Comparison of ENCODE assay signal across 8 cellular contexts in genomic region chr5:142783601-142784291, GRCh38. TPM values are rescaled to one million over a fixed set of nuclear protein-coding genes. Genes with fewer than 3 reads are reported as not detected.
DNase-seq lines count a peak whose midpoint lies in the region; ATAC-seq, FAIRE-seq and TF ChIP-seq lines count a peak whose summit lies in the region.

No MANE protein-coding gene starts in this region.

- H3K27ac Mint-ChIP-seq in naive thymus-derived CD4-positive, alpha-beta T cell: peak overlapping the region in 6 of 9 donors; percentile 42 to 60 (median 48)

- no peak overlapping the region for H3K27ac ChIP-seq in naive thymus-derived CD4-positive, alpha-beta T cell (ENCODE audit: low read depth, low read length)
- H3K27ac ChIP-seq in tibial artery: peak overlapping the region; percentile 3 to 20
- peak overlapping the region in 1 of 2 donors; percentile 8 for H3K27ac ChIP-seq in kidney (ENCODE audit: low read depth in 2 of 2, low read length in 2 of 2)

- TF ChIP-seq CTCF in BE2C (IDR thresholded peaks at IDR 0.05; ENCODE audit: low read depth, low read length) (no peak), NB4 (IDR thresholded peaks at IDR 0.05; ENCODE audit: low read depth, low read length) (no peak), choroid plexus epithelial cell (conservative IDR thresholded peaks at IDR 0.05; ENCODE audit: low read depth, low read length) (peak; percentile 22), tibial artery (IDR thresholded peaks at IDR 0.05) (no peak), kidney (IDR thresholded peaks at IDR 0.05; ENCODE audit: borderline replicate concordance, extremely low read depth, insufficient read depth) (no peak)

- no peaks in the 10 kb centered on the region for H3K27me3 Mint-ChIP-seq in naive thymus-derived CD4-positive, alpha-beta T cell

- ATAC-seq in GM21390 (IDR thresholded peaks at IDR 0.05; ENCODE audit: unreplicated experiment): peak; percentile 91
- ATAC-seq in naive thymus-derived CD4-positive, alpha-beta T cell: peak; percentile 66

- POLR2A ChIA-PET in naive thymus-derived CD4-positive, alpha-beta T cell (lab: Charles Lee): interaction anchor here (0.9 to 1.9 kb wide), 4 partner anchors 12 to 17 kb away, joined by 3 to 8 read pairs (median 3); partner anchors contain the start of gene ARHGAP26

- H3K36me3 Mint-ChIP-seq in naive thymus-derived CD4-positive, alpha-beta T cell: peaks cover 0 to 12% (median 0%) of the 10 kb centered on the region in 5 donors

- H3K4me3 ChIP-seq in BE2C (ENCODE audit: low read depth, low read length): peak overlapping the region; percentile 3; the same call in 1 of the 2 replicates
- H3K4me3 ChIP-seq in NB4 (ENCODE audit: low read depth, low read length): no peak overlapping the region
- H3K4me3 ChIP-seq in choroid plexus epithelial cell (ENCODE audit: low read depth, low read length): peak overlapping the region; percentile 8
- peak overlapping the region; percentile 43 for H3K4me3 ChIP-seq in naive thymus-derived CD4-positive, alpha-beta T cell (ENCODE audit: low read length)
- H3K4me3 ChIP-seq in tibial artery: no peak overlapping the region
- H3K4me3 ChIP-seq in kidney (ENCODE audit: low read length in 2 of 2): no peak overlapping the region

- H3K4me1 ChIP-seq in BE2C (peaks cover 26% of the 10 kb centered on the region), tibial artery (peaks cover 0 to 29% (median 16%) of the 10 kb centered on the region in 4 donors), kidney (ENCODE audit: control insufficient read depth in 1 of 2, insufficient read depth in 1 of 2, low read depth in 1 of 2, low read length in 2 of 2) (peaks cover 12 to 16% of the 10 kb centered on the region in 2 donors)
- peaks cover 27 to 82% of the 10 kb centered on the region in 2 donors for H3K4me1 ChIP-seq in naive thymus-derived CD4-positive, alpha-beta T cell (ENCODE audit: control insufficient read depth in 2 of 2, insufficient read depth in 2 of 2, low read length in 2 of 2)

- TF ChIP-seq POLR2A in NB4 (IDR thresholded peaks at IDR 0.05; ENCODE audit: extremely low read depth, insufficient read length) (no peak), H54 (IDR thresholded peaks at IDR 0.05; ENCODE audit: low read depth, low read length) (no peak)

- H3K4me3 Mint-ChIP-seq in naive thymus-derived CD4-positive, alpha-beta T cell: peak overlapping the region in 4 of 10 donors; percentile 18 to 62 (median 48)

- peaks cover 40 to 78% (median 56%) of the 10 kb centered on the region in 7 donors for H3K4me1 Mint-ChIP-seq in naive thymus-derived CD4-positive, alpha-beta T cell

- DNase-seq in BE2C: peak; percentile 40
- peak; percentile 48 for DNase-seq in NB4 (ENCODE audit: low read depth)
- peak; percentile 60 for DNase-seq in choroid plexus epithelial cell (ENCODE audit: low read depth)
- peak in 1 of 9 donors; percentile 56 for DNase-seq in naive thymus-derived CD4-positive, alpha-beta T cell
- DNase-seq in tibial artery: peak; percentile 51 to 64
- DNase-seq in kidney: no peak
- DNase-seq in H54 (ENCODE audit: insufficient read length, low spot score): no peak

- CTCF ChIA-PET in naive thymus-derived CD4-positive, alpha-beta T cell (lab: Charles Lee): interaction anchor here (0.8 to 1.5 kb wide), 3 partner anchors 12 to 25 kb away, joined by 3 to 4 read pairs (median 3); no protein-coding TSS in a partner anchor

- peak overlapping the region in 1 of 2 donors; percentile 24 for H3K9ac ChIP-seq in kidney (ENCODE audit: low read length in 2 of 2)

- no peaks in the 10 kb centered on the region for H3K9me3 Mint-ChIP-seq in naive thymus-derived CD4-positive, alpha-beta T cell

- intact Hi-C loops in naive thymus-derived CD4-positive, alpha-beta T cell (cut with micrococcal nuclease): loop anchor here (1.0 to 2.0 kb wide), 3 partner anchors 13 to 17 kb away; partner anchors contain the start of gene ARHGAP26 (in 1 of the 2)
- intact Hi-C loops in tibial artery (cut with DNase I; ENCODE audit: low total_unique reads) (no loop called here), kidney (cut with DNase I) (no loop called here)

- no peak for FAIRE-seq in kidney (lab: Jason Lieb, UNC)
- FAIRE-seq in H54 (lab: Jason Lieb, UNC): no peak

- no peaks in the 10 kb centered on the region for H3K27me3 ChIP-seq in BE2C
- H3K27me3 ChIP-seq in naive thymus-derived CD4-positive, alpha-beta T cell (ENCODE audit: control insufficient read depth in 2 of 2, insufficient read depth in 2 of 2, low read length in 2 of 2): no peaks in the 10 kb centered on the region
- no peaks in the 10 kb centered on the region for H3K27me3 ChIP-seq in tibial artery

- H3K36me3 ChIP-seq in BE2C: no peaks in the 10 kb centered on the region
- no peaks in the 10 kb centered on the region for H3K36me3 ChIP-seq in naive thymus-derived CD4-positive, alpha-beta T cell (ENCODE audit: control insufficient read depth in 2 of 3, insufficient read depth in 3 of 3, low read length in 3 of 3)
- no peaks in the 10 kb centered on the region for H3K36me3 ChIP-seq in tibial artery
- peaks cover 0 to 2% of the 10 kb centered on the region in 2 donors for H3K36me3 ChIP-seq in kidney (ENCODE audit: control insufficient read depth in 1 of 2, insufficient read depth in 2 of 2, low read length in 2 of 2)

- H3K9me3 ChIP-seq in BE2C: no peaks in the 10 kb centered on the region
- no peaks in the 10 kb centered on the region for H3K9me3 ChIP-seq in naive thymus-derived CD4-positive, alpha-beta T cell (ENCODE audit: control insufficient read depth in 2 of 3, low read length in 3 of 3)
- H3K9me3 ChIP-seq in tibial artery: no peaks in the 10 kb centered on the region
- H3K9me3 ChIP-seq in kidney (ENCODE audit: control insufficient read depth in 1 of 2, low read length in 2 of 2): no peaks in the 10 kb centered on the region

RNA-seq across cellular contexts. Expression of gene ARHGAP26, which starts 13.6 kb away (rescaled TPM):
- 4.3 TPM for polyA plus RNA-seq in BE2C (2012; ENCODE audit: insufficient read depth, insufficient read length, low read depth)
- total RNA-seq in naive thymus-derived CD4-positive, alpha-beta T cell: 100 to 1,000 TPM in 1 of 5 experiments, 10 to 100 TPM in 4; 20.1 to 123 (median 29.1) TPM
- 10 to 100 TPM; 10.5 to 12.9 TPM for polyA plus RNA-seq in naive thymus-derived CD4-positive, alpha-beta T cell
- 85.7 TPM for total RNA-seq in kidney
- 2.5 TPM for polyA plus RNA-seq in kidney (ENCODE audit: insufficient read depth, low read depth, low replicate concordance)

Comparison
In these comparisons a context has a peak if more than half of its experiments do, and no peak if none do; other contexts are left out.
1. DNase-seq: peak in BE2C (single experiment), NB4 (single experiment), choroid plexus epithelial cell (single experiment) and tibial artery (2 of 2); none in kidney (single experiment) and H54 (single experiment).
2. H3K4me3 ChIP-seq: peak in BE2C (single experiment), choroid plexus epithelial cell (single experiment) and naive thymus-derived CD4-positive, alpha-beta T cell (single experiment); none in NB4 (single experiment), tibial artery (0 of 2) and kidney (0 of 2).
3. intact Hi-C loops: an anchor here in naive thymus-derived CD4-positive, alpha-beta T cell (1.0 to 2.0 kb wide); none called in tibial artery and kidney.